In the genomic region with DNA sequence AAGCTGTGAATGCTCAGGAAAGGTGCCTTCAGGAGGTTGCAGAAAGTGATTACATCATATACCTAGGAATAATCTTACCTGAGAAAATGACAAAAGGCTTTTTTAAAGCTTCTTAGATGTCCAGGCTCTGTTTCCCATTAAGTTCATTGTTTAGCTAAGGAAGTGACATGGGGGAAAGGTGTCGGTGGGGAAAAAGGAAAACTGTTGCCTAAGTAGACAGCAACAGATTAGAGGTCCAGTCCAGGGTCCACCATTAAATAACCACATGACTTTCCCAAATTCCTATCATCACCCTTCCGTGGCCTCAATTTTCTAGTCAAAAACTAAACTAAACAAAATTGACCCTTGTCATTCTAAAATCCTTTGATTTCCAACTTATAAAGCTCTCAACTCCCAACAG, we compare ENCODE assay signal across 14 cellular contexts. TPM values are rescaled to one million over a fixed set of nuclear protein-coding genes. Genes with fewer than 3 reads are reported as not detected.
A peak's percentile ranks its signal among the peaks of the same experiment; 100 is the strongest.
DNase-seq lines count a peak whose midpoint lies in the region; ATAC-seq and TF ChIP-seq lines count a peak whose summit lies in the region.
"Had no signal": no experiment of that assay in that cellular context is flagged by ENCODE, and none has a peak within 500 bp of the region (broad histone marks: within the 10 kb centered on the region; RNA-seq: fewer than 3 reads in every experiment).

No MANE protein-coding gene starts in this region.

- H3K79me2 ChIP-seq in trophoblast cell (ENCODE audit: control insufficient read depth, insufficient read depth, low read length, poor library complexity): peaks cover 27% of the 10 kb centered on the region

- no peak overlapping the region for H2BK12ac ChIP-seq in trophoblast cell (ENCODE audit: low read length)

- peaks cover 20% of the 10 kb centered on the region for H3K79me1 ChIP-seq in trophoblast cell (ENCODE audit: low read length)

- DNase-seq in right cardiac atrium (no peak), Right ventricle myocardium inferior (ENCODE audit: missing footprints) (no peak), esophagus muscularis mucosa (ENCODE audit: extremely low spot score) (no peak), trophoblast cell (no peak)
- DNase-seq: MM.1S; naive B cell; NCI-H2107; NK-92 treated with Interleukin-12 subunit alpha and Interleukin-12 subunit beta, amount 100 ng/mL, for 24 hours had no signal

- peak overlapping the region; percentile 16 for H3K4me2 ChIP-seq in trophoblast cell (ENCODE audit: low read length)

- ATAC-seq in right cardiac atrium (no peak), Right ventricle myocardium inferior (no peak), esophagus mucosa (no peak), HG03378 (IDR thresholded peaks at IDR 0.05; ENCODE audit: unreplicated experiment) (no peak), GM21367 (IDR thresholded peaks at IDR 0.05; ENCODE audit: unreplicated experiment) (no peak), HG02870 (IDR thresholded peaks at IDR 0.05; ENCODE audit: unreplicated experiment) (no peak)
- ATAC-seq: sciatic nerve, WTC11 had no signal

- TF ChIP-seq EP300 in esophagus muscularis mucosa (IDR thresholded peaks at IDR 0.05): no peak

- no peak overlapping the region for H2AK5ac ChIP-seq in trophoblast cell (ENCODE audit: low read length)

- H3K4ac ChIP-seq in trophoblast cell (ENCODE audit: low read depth, low read length): peak overlapping the region; percentile 80

- peak overlapping the region; percentile 11 for H3K4me3 ChIP-seq in right cardiac atrium (ENCODE audit: low read length)
- peak overlapping the region; percentile 77 to 93 (median 81) for H3K4me3 ChIP-seq in esophagus muscularis mucosa
- no peak overlapping the region for H3K4me3 ChIP-seq in trophoblast cell (ENCODE audit: low read depth, low read length)

- H3K23ac ChIP-seq in trophoblast cell (ENCODE audit: low read length): no peak overlapping the region

- H3K4me1 ChIP-seq in right cardiac atrium (ENCODE audit: control insufficient read depth, insufficient read depth, low read length) (peaks cover 5% of the 10 kb centered on the region), esophagus muscularis mucosa (peaks cover 33 to 74% (median 72%) of the 10 kb centered on the region in 4 donors), trophoblast cell (ENCODE audit: control insufficient read depth in 1 of 2, insufficient read depth in 2 of 2, low read length in 2 of 2) (peaks cover 2 to 13% of the 10 kb centered on the region in 2 experiments)

- no peak overlapping the region for H4K12ac ChIP-seq in trophoblast cell (ENCODE audit: low read depth, low read length)

- no peak overlapping the region for H3K9ac ChIP-seq in trophoblast cell (ENCODE audit: low read length)

- TF ChIP-seq POLR2A in esophagus muscularis mucosa (IDR thresholded peaks at IDR 0.05; ENCODE audit: low read depth): no peak

- no peak overlapping the region for H4K91ac ChIP-seq in trophoblast cell (ENCODE audit: low read depth, low read length)

- no peaks in the 10 kb centered on the region for H3K27me3 ChIP-seq in right cardiac atrium (ENCODE audit: control insufficient read depth, insufficient read depth)
- no peaks in the 10 kb centered on the region for H3K27me3 ChIP-seq in esophagus muscularis mucosa
- H3K27me3 ChIP-seq in trophoblast cell (ENCODE audit: insufficient read depth, low read length): no peaks in the 10 kb centered on the region

- no peak overlapping the region for H2AFZ ChIP-seq in trophoblast cell (ENCODE audit: insufficient read depth, low read length, poor library complexity)

- no peak overlapping the region for H3K14ac ChIP-seq in trophoblast cell (ENCODE audit: low read length)

- H2BK120ac ChIP-seq in trophoblast cell (ENCODE audit: insufficient read depth, low read length, poor library complexity): no peak overlapping the region

- H3K9me3 ChIP-seq in right cardiac atrium (ENCODE audit: control insufficient read depth, low read length) (no peaks in the 10 kb centered on the region), esophagus muscularis mucosa (no peaks in the 10 kb centered on the region), trophoblast cell (ENCODE audit: insufficient read depth, low read depth, low read length) (no peaks in the 10 kb centered on the region)

- intact Hi-C loops in right cardiac atrium (cut with DNase I) (loop anchor here in 3 of 4 donors (10.0 kb wide), 2 partner anchors 79 to 99 kb away; no protein-coding TSS in a partner anchor), Right ventricle myocardium inferior (cut with DNase I) (no loop called here), esophagus muscularis mucosa (cut with DNase I) (no loop called here)

- H4K8ac ChIP-seq in trophoblast cell (ENCODE audit: low read depth, low read length): no peak overlapping the region

- H3K36me3 ChIP-seq in esophagus muscularis mucosa (peaks cover 0 to 14% (median 8%) of the 10 kb centered on the region in 4 donors), trophoblast cell (ENCODE audit: control insufficient read depth in 1 of 2, insufficient read depth in 2 of 2, low read length in 2 of 2) (peaks cover 11 to 19% of the 10 kb centered on the region in 2 experiments)

- no peak overlapping the region for H2BK5ac ChIP-seq in trophoblast cell (ENCODE audit: low read depth, low read length, poor library complexity)

- H3K27ac ChIP-seq in right cardiac atrium (ENCODE audit: low read length) (no peak overlapping the region), esophagus muscularis mucosa (replicated peaks in 1 of 4) (peak overlapping the region; percentile 92 to 99 (median 98)), trophoblast cell (ENCODE audit: low read depth, low read length) (no peak overlapping the region)

- TF ChIP-seq CTCF in esophagus muscularis mucosa (IDR thresholded peaks at IDR 0.05): no peak

- WGBS in right cardiac atrium: 58% methylated on average over 2 of the region's 2 CpGs
- 49% methylated on average over 2 of the region's 2 CpGs for WGBS in esophagus muscularis mucosa
- WGBS in trophoblast cell (ENCODE audit: extremely low coverage, insufficient coverage, insufficient read length): no CpG with 5 or more reads among the region's 2 CpGs

- no peak overlapping the region for H3K18ac ChIP-seq in trophoblast cell (ENCODE audit: low read length)

RNA-seq across cellular contexts. Expression of a gene that starts 4.3 kb away (rescaled TPM):
- total RNA-seq in right cardiac atrium (10 to 100 TPM; 48.2 to 99.2 (median 56.9) TPM), Right ventricle myocardium inferior (42.6 TPM), esophagus muscularis mucosa (100 to 1,000 TPM; 346 to 535 (median 463) TPM), esophagus mucosa (30.7 TPM)
- polyA plus RNA-seq in right cardiac atrium: 23.0 TPM
- polyA plus RNA-seq in trophoblast cell (2013): 60.2 and 61.6 TPM in 2 replicates

Comparison
In these comparisons a context has a peak if more than half of its experiments do, and no peak if none do; other contexts are left out.
1. intact Hi-C loops: an anchor here in right cardiac atrium (10.0 kb wide); none called in Right ventricle myocardium inferior and esophagus muscularis mucosa.
2. H3K27ac ChIP-seq: peak in esophagus muscularis mucosa (4 of 4); none in right cardiac atrium (single experiment) and trophoblast cell (single experiment).